ENCODE assay signal across 15 cellular contexts in genomic region chr11:44751066-44751465, GRCh38.
"Had no signal": no experiment of that assay in that cellular context is flagged by ENCODE, and none has a peak within 500 bp of the region (broad histone marks: within the 10 kb centered on the region; RNA-seq: fewer than 3 reads in every experiment).

No MANE protein-coding gene starts in this region.

- H3K36me3 Mint-ChIP-seq: activated CD8-positive, alpha-beta memory T cell treated with anti-CD3 and anti-CD28 coated beads, Interleukin-2, amount 10 ng/mL, durations not matched to agents 7 days and 5 days; activated naive CD4-positive, alpha-beta T cell treated with anti-CD3 and anti-CD28 coated beads, Interleukin-2, amount 50 U/mL, for 72 hours had no signal

- H3K9me3 ChIP-seq: breast epithelium, prostate gland, thyroid gland had no signal

- H3K4me3 Mint-ChIP-seq: activated CD8-positive, alpha-beta memory T cell treated with anti-CD3 and anti-CD28 coated beads, Interleukin-2, amount 10 ng/mL, durations not matched to agents 7 days and 5 days; activated T-cell treated with anti-CD3 and anti-CD28 coated beads, Interleukin-2, amount 50 U/mL, for 24 hours; nephron progenitor cell; stimulated activated naive CD8-positive, alpha-beta T cell treated with anti-CD3 and anti-CD28 coated beads, Interleukin-15, amount 100 ng/mL, for 72 hours had no signal

- H3K27ac ChIP-seq: breast epithelium, epithelial cell of prostate, prostate gland, thyroid gland had no signal

- H3K4me3 ChIP-seq: breast epithelium, prostate gland, thyroid gland had no signal

- H3K27ac Mint-ChIP-seq: activated CD8-positive, alpha-beta memory T cell treated with anti-CD3 and anti-CD28 coated beads, Interleukin-2, amount 10 ng/mL, durations not matched to agents 7 days and 5 days; activated naive CD4-positive, alpha-beta T cell treated with anti-CD3 and anti-CD28 coated beads, Interleukin-2, amount 50 U/mL, for 72 hours; activated T-cell treated with anti-CD3 and anti-CD28 coated beads, Interleukin-2, amount 50 U/mL, for 24 hours; nephron progenitor cell; stimulated activated naive CD8-positive, alpha-beta T cell treated with anti-CD3 and anti-CD28 coated beads, Interleukin-15, amount 100 ng/mL, for 72 hours had no signal

- H3K36me3 ChIP-seq: breast epithelium, prostate gland, thyroid gland had no signal

- H3K27me3 Mint-ChIP-seq: activated T-cell treated with anti-CD3 and anti-CD28 coated beads, Interleukin-2, amount 50 U/mL, for 24 hours; stimulated activated naive CD8-positive, alpha-beta T cell treated with anti-CD3 and anti-CD28 coated beads, Interleukin-15, amount 100 ng/mL, for 72 hours had no signal

- H3K4me1 ChIP-seq: breast epithelium, prostate gland had no signal

- H3K9me3 Mint-ChIP-seq: activated naive CD4-positive, alpha-beta T cell treated with anti-CD3 and anti-CD28 coated beads, Interleukin-2, amount 50 U/mL, for 72 hours; activated T-cell treated with anti-CD3 and anti-CD28 coated beads, Interleukin-2, amount 50 U/mL, for 24 hours; nephron progenitor cell; stimulated activated naive CD8-positive, alpha-beta T cell treated with anti-CD3 and anti-CD28 coated beads, Interleukin-15, amount 100 ng/mL, for 72 hours had no signal

- DNase-seq: activated CD4-positive, alpha-beta T cell treated with anti-CD3 and anti-CD28 coated beads, Interleukin-2, amount 50 U/mL, for 4 hours; activated CD4-positive, CD25-positive, alpha-beta regulatory T cell treated with anti-CD3 and anti-CD28 coated beads, Interleukin-2, amount 50 U/mL, for 72 hours; activated CD8-positive, alpha-beta memory T cell treated with anti-CD3 and anti-CD28 coated beads, Interleukin-2, amount 10 ng/mL, durations not matched to agents 7 days and 5 days; activated effector memory CD4-positive, alpha-beta T cell treated with Interleukin-2 at 50 U/mL for 16 hours; activated T-cell treated with anti-CD3 and anti-CD28 coated beads, Interleukin-2, amount 50 U/mL, for 24 hours; effector CD8-positive, alpha-beta T cell; glutamatergic neuron; nephron progenitor cell; stimulated activated CD4-positive, alpha-beta T cell treated with anti-CD3 and anti-CD28 coated beads, Interleukin-4, amount 100 ng/mL, for 24 hours; stimulated activated naive CD8-positive, alpha-beta T cell treated with anti-CD3 and anti-CD28 coated beads, Interleukin-15, amount 100 ng/mL, for 72 hours; thyroid gland had no signal

- ATAC-seq: activated CD8-positive, alpha-beta memory T cell treated with anti-CD3 and anti-CD28 coated beads, Interleukin-2, amount 10 ng/mL, durations not matched to agents 7 days and 5 days; activated naive CD4-positive, alpha-beta T cell treated with anti-CD3 and anti-CD28 coated beads, Interleukin-2, amount 50 U/mL, for 72 hours; stimulated activated naive CD8-positive, alpha-beta T cell treated with anti-CD3 and anti-CD28 coated beads, Interleukin-15, amount 100 ng/mL, for 72 hours had no signal

- H3K27me3 ChIP-seq: breast epithelium, thyroid gland had no signal
